17 cellular contexts compared by ENCODE assay signal in the genomic region with DNA sequence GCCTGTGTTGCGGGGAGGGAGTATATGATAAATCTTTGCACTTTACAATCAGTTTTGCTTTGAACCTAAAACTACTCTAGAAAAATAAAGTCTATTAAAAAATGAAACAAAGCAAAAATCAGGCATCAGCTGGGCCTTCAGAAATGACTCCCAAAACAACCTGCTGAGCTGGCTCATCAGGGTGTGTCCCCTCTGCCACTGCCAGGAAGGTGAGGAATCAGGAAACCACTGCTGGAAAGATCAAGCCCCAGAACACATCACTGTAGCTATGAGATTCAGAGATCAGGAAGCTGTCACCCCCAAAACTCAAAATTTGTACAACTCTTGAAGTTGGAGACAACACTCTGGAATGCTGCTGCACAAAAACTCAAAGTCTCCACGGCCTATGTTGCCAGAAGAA.
"Had no signal": no experiment of that assay in that cellular context is flagged by ENCODE, and none has a peak within 500 bp of the region (broad histone marks: within the 10 kb centered on the region; RNA-seq: fewer than 3 reads in every experiment).

No MANE protein-coding gene starts in this region.

- H3K4me1 ChIP-seq: right atrium auricular region, stomach, transverse colon had no signal

- ATAC-seq: effector memory CD8-positive, alpha-beta T cell; left lobe of liver; mucosa of descending colon; naive thymus-derived CD8-positive, alpha-beta T cell had no signal

- H3K27ac ChIP-seq: hepatocyte, ovary, right atrium auricular region, stomach, thoracic aorta, transverse colon had no signal

- H3K9me3 ChIP-seq: mucosa of descending colon, ovary, right atrium auricular region, stomach, thoracic aorta, transverse colon had no signal

- H3K36me3 ChIP-seq: ovary, right atrium auricular region, stomach, thoracic aorta, transverse colon had no signal

- H3K4me3 ChIP-seq: hepatocyte, mucosa of descending colon, ovary, right atrium auricular region, stomach, thoracic aorta, transverse colon had no signal

- H3K4me2 ChIP-seq: hepatocyte had no signal

- DNase-seq: effector memory CD8-positive, alpha-beta T cell; foreskin melanocyte; head of caudate nucleus; kidney glomerular epithelial cell; mucosa of descending colon; naive thymus-derived CD8-positive, alpha-beta T cell; ovary; small intestine; stimulated activated CD4-positive, alpha-beta T cell treated with anti-CD3 and anti-CD28 coated beads, Interleukin-12 subunit alpha, Interleukin-12 subunit beta, amount 100 ng/mL, for 4 hours; stimulated activated naive CD4-positive, alpha-beta T cell; stomach; substantia nigra; transverse colon had no signal

- H3K79me2 ChIP-seq: hepatocyte had no signal

- H3K27me3 ChIP-seq: hepatocyte, ovary, right atrium auricular region, stomach, transverse colon had no signal

- H2AFZ ChIP-seq: hepatocyte had no signal
